In the genomic region with DNA sequence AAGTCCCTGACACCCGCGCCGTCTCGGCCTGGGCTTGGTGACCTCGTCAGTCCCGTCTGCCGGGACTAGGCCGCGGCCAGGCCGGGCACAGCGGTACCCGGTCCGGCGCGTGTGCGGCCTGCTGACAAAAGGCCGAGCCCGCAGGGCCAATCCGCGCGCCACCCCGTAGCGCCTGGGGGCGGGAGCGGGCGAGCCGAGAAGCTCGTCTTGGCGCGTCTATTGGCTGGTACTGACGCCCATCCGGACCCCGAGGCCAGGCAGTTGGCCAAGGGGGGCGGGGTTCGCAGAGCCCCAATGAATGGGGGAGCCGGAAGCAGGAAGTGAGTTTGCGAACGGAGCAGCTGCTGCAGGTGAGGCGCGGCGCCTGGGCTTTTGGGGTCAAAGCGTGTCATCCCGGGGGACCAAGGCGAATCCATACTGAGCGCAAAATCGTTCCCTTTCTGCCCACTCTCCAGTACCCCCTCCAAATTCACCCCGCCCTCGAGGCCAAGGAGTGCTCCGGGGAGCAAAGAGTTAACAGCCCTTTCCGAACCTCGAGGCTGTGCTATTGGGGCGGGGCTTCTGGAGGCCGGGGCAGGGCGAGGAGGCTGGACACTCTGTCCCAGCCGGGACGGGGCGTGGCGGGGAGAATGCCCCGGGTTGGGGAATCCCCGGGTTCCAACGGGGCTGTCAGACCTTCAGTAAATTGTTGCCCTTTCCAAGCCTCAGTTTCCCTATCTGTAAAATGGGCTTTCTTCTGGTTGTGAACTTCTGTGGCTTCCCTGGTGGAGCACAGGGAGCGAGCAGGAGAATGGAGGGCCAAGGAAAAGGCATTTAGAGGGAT, we compare ENCODE assay signal across 1 cellular context.
TF ChIP-seq lines count a peak whose summit lies in the region.

A gene with protein sequence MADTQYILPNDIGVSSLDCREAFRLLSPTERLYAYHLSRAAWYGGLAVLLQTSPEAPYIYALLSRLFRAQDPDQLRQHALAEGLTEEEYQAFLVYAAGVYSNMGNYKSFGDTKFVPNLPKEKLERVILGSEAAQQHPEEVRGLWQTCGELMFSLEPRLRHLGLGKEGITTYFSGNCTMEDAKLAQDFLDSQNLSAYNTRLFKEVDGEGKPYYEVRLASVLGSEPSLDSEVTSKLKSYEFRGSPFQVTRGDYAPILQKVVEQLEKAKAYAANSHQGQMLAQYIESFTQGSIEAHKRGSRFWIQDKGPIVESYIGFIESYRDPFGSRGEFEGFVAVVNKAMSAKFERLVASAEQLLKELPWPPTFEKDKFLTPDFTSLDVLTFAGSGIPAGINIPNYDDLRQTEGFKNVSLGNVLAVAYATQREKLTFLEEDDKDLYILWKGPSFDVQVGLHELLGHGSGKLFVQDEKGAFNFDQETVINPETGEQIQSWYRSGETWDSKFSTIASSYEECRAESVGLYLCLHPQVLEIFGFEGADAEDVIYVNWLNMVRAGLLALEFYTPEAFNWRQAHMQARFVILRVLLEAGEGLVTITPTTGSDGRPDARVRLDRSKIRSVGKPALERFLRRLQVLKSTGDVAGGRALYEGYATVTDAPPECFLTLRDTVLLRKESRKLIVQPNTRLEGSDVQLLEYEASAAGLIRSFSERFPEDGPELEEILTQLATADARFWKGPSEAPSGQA (plus strand): TSS at position 319 of the 823 bp plus-strand sequence. CDS start 1,767 bp downstream, outside the sequence.

TF ChIP-seq in K562, 482 proteins besides CTCF, POLR2A, EP300 and RAD21 (continued from another document and continues in another):
- TF ChIP-seq NFE2L1 (tag; IDR thresholded peaks at IDR 0.05; ENCODE audit: borderline replicate concordance, low read depth): no peak
- TF ChIP-seq HCFC1 (IDR thresholded peaks at IDR 0.05; ENCODE audit: low read depth, low read length): no peak; the same call in 1 of the 2 replicates
- 0 out of 2 replicates have a peak, but pooled peaks have one; percentile 45 for TF ChIP-seq CC2D1A (IDR thresholded peaks at IDR 0.05)
- TF ChIP-seq ZBTB7A (IDR thresholded peaks at IDR 0.05; ENCODE audit: borderline replicate concordance, control insufficient read depth, low read depth, low read length): no peak; the same call in 1 of the 2 replicates
- TF ChIP-seq POLR3A (IDR thresholded peaks at IDR 0.05; ENCODE audit: borderline replicate concordance, extremely low read depth, insufficient read depth, insufficient read length): no peak
- peak; percentile 69 for TF ChIP-seq CREB1 (IDR thresholded peaks at IDR 0.05)
- TF ChIP-seq CREB1 (CRISPR knock-in tag; IDR thresholded peaks at IDR 0.05): peak; percentile 74
- TF ChIP-seq ZNF699 (CRISPR knock-in tag; IDR thresholded peaks at IDR 0.05; ENCODE audit: insufficient replicate concordance): no peak
- TF ChIP-seq THRAP3 (IDR thresholded peaks at IDR 0.05; ENCODE audit: borderline replicate concordance): no peak
- no peak for TF ChIP-seq ZNF707 (CRISPR knock-in tag; conservative IDR thresholded peaks at IDR 0.05)
- TF ChIP-seq, protein P1, sequence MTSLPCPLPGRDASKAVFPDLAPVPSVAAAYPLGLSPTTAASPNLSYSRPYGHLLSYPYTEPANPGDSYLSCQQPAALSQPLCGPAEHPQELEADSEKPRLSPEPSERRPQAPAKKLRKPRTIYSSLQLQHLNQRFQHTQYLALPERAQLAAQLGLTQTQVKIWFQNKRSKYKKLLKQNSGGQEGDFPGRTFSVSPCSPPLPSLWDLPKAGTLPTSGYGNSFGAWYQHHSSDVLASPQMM (CRISPR knock-in tag; IDR thresholded peaks at IDR 0.05): no peak
- TF ChIP-seq NCOA6 (IDR thresholded peaks at IDR 0.05): no peak
- TF ChIP-seq GATA2 (CRISPR knock-in tag; IDR thresholded peaks at IDR 0.05): no peak
- TF ChIP-seq E2F3 (CRISPR knock-in tag; IDR thresholded peaks at IDR 0.05): no peak
- TF ChIP-seq, protein P2, sequence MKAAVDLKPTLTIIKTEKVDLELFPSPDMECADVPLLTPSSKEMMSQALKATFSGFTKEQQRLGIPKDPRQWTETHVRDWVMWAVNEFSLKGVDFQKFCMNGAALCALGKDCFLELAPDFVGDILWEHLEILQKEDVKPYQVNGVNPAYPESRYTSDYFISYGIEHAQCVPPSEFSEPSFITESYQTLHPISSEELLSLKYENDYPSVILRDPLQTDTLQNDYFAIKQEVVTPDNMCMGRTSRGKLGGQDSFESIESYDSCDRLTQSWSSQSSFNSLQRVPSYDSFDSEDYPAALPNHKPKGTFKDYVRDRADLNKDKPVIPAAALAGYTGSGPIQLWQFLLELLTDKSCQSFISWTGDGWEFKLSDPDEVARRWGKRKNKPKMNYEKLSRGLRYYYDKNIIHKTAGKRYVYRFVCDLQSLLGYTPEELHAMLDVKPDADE (conservative IDR thresholded peaks at IDR 0.05; ENCODE audit: control insufficient read depth, low read depth, low read length): peak; percentile 66
- TF ChIP-seq, protein P3, sequence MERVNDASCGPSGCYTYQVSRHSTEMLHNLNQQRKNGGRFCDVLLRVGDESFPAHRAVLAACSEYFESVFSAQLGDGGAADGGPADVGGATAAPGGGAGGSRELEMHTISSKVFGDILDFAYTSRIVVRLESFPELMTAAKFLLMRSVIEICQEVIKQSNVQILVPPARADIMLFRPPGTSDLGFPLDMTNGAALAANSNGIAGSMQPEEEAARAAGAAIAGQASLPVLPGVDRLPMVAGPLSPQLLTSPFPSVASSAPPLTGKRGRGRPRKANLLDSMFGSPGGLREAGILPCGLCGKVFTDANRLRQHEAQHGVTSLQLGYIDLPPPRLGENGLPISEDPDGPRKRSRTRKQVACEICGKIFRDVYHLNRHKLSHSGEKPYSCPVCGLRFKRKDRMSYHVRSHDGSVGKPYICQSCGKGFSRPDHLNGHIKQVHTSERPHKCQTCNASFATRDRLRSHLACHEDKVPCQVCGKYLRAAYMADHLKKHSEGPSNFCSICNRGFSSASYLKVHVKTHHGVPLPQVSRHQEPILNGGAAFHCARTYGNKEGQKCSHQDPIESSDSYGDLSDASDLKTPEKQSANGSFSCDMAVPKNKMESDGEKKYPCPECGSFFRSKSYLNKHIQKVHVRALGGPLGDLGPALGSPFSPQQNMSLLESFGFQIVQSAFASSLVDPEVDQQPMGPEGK (CRISPR knock-in tag; IDR thresholded peaks at IDR 0.05; ENCODE audit: borderline replicate concordance): no peak
- no peak for TF ChIP-seq ZNF212 (CRISPR knock-in tag; IDR thresholded peaks at IDR 0.05)
- TF ChIP-seq, protein P4, sequence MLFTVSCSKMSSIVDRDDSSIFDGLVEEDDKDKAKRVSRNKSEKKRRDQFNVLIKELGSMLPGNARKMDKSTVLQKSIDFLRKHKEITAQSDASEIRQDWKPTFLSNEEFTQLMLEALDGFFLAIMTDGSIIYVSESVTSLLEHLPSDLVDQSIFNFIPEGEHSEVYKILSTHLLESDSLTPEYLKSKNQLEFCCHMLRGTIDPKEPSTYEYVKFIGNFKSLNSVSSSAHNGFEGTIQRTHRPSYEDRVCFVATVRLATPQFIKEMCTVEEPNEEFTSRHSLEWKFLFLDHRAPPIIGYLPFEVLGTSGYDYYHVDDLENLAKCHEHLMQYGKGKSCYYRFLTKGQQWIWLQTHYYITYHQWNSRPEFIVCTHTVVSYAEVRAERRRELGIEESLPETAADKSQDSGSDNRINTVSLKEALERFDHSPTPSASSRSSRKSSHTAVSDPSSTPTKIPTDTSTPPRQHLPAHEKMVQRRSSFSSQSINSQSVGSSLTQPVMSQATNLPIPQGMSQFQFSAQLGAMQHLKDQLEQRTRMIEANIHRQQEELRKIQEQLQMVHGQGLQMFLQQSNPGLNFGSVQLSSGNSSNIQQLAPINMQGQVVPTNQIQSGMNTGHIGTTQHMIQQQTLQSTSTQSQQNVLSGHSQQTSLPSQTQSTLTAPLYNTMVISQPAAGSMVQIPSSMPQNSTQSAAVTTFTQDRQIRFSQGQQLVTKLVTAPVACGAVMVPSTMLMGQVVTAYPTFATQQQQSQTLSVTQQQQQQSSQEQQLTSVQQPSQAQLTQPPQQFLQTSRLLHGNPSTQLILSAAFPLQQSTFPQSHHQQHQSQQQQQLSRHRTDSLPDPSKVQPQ (CRISPR knock-in tag; IDR thresholded peaks at IDR 0.05; ENCODE audit: borderline replicate concordance): no peak
- TF ChIP-seq RBM39 (optimal IDR thresholded peaks at IDR 0.05; ENCODE audit: low read depth, low read length): no peak
- TF ChIP-seq MYC (IDR thresholded peaks at IDR 0.05; ENCODE audit: low read depth, low read length): peak; percentile 91
- no peak for TF ChIP-seq MYC (CRISPR knock-in tag; IDR thresholded peaks at IDR 0.05; ENCODE audit: borderline replicate concordance, low read depth)
- TF ChIP-seq, protein P5, sequence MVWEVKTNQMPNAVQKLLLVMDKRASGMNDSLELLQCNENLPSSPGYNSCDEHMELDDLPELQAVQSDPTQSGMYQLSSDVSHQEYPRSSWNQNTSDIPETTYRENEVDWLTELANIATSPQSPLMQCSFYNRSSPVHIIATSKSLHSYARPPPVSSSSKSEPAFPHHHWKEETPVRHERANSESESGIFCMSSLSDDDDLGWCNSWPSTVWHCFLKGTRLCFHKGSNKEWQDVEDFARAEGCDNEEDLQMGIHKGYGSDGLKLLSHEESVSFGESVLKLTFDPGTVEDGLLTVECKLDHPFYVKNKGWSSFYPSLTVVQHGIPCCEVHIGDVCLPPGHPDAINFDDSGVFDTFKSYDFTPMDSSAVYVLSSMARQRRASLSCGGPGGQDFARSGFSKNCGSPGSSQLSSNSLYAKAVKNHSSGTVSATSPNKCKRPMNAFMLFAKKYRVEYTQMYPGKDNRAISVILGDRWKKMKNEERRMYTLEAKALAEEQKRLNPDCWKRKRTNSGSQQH (CRISPR knock-in tag; IDR thresholded peaks at IDR 0.05): peak; percentile 93
- peak; percentile 50; the same call in 1 of the 2 replicates for TF ChIP-seq NCOA1 (IDR thresholded peaks at IDR 0.05; ENCODE audit: low read depth)
- TF ChIP-seq NBN (IDR thresholded peaks at IDR 0.05; ENCODE audit: low read depth): 0 out of 2 replicates have a peak, but pooled peaks have one; percentile 33
- peak; percentile 87 for TF ChIP-seq CHD4 (IDR thresholded peaks at IDR 0.05; ENCODE audit: insufficient read depth, insufficient replicate concordance, low read depth, low read length, poor library complexity, severe bottlenecking)
- TF ChIP-seq ZBTB8A (IDR thresholded peaks at IDR 0.05; ENCODE audit: partially characterized antibody): no peak
- TF ChIP-seq, protein P6, sequence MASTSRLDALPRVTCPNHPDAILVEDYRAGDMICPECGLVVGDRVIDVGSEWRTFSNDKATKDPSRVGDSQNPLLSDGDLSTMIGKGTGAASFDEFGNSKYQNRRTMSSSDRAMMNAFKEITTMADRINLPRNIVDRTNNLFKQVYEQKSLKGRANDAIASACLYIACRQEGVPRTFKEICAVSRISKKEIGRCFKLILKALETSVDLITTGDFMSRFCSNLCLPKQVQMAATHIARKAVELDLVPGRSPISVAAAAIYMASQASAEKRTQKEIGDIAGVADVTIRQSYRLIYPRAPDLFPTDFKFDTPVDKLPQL (IDR thresholded peaks at IDR 0.05; ENCODE audit: extremely low read depth, insufficient read length): no peak
- peak; percentile 77 for TF ChIP-seq CCNT2 (IDR thresholded peaks at IDR 0.05; ENCODE audit: borderline replicate concordance, extremely low read depth, insufficient read length, low read depth, low read length)
- TF ChIP-seq, protein P7, sequence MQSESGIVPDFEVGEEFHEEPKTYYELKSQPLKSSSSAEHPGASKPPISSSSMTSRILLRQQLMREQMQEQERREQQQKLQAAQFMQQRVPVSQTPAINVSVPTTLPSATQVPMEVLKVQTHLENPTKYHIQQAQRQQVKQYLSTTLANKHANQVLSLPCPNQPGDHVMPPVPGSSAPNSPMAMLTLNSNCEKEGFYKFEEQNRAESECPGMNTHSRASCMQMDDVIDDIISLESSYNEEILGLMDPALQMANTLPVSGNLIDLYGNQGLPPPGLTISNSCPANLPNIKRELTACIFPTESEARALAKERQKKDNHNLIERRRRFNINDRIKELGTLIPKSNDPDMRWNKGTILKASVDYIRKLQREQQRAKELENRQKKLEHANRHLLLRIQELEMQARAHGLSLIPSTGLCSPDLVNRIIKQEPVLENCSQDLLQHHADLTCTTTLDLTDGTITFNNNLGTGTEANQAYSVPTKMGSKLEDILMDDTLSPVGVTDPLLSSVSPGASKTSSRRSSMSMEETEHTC (IDR thresholded peaks at IDR 0.05): peak; percentile 8
- peak; percentile 80 for TF ChIP-seq ASH1L (IDR thresholded peaks at IDR 0.05; ENCODE audit: borderline replicate concordance, low read depth, partially characterized antibody)
- TF ChIP-seq ZNF224 (CRISPR knock-in tag; IDR thresholded peaks at IDR 0.05): no peak
- peak; percentile 48 for TF ChIP-seq TCF3 (CRISPR knock-in tag; IDR thresholded peaks at IDR 0.05)
- no peak for TF ChIP-seq NCOA2 (IDR thresholded peaks at IDR 0.05; ENCODE audit: partially characterized antibody in 2 of 2)
- TF ChIP-seq, protein P8, sequence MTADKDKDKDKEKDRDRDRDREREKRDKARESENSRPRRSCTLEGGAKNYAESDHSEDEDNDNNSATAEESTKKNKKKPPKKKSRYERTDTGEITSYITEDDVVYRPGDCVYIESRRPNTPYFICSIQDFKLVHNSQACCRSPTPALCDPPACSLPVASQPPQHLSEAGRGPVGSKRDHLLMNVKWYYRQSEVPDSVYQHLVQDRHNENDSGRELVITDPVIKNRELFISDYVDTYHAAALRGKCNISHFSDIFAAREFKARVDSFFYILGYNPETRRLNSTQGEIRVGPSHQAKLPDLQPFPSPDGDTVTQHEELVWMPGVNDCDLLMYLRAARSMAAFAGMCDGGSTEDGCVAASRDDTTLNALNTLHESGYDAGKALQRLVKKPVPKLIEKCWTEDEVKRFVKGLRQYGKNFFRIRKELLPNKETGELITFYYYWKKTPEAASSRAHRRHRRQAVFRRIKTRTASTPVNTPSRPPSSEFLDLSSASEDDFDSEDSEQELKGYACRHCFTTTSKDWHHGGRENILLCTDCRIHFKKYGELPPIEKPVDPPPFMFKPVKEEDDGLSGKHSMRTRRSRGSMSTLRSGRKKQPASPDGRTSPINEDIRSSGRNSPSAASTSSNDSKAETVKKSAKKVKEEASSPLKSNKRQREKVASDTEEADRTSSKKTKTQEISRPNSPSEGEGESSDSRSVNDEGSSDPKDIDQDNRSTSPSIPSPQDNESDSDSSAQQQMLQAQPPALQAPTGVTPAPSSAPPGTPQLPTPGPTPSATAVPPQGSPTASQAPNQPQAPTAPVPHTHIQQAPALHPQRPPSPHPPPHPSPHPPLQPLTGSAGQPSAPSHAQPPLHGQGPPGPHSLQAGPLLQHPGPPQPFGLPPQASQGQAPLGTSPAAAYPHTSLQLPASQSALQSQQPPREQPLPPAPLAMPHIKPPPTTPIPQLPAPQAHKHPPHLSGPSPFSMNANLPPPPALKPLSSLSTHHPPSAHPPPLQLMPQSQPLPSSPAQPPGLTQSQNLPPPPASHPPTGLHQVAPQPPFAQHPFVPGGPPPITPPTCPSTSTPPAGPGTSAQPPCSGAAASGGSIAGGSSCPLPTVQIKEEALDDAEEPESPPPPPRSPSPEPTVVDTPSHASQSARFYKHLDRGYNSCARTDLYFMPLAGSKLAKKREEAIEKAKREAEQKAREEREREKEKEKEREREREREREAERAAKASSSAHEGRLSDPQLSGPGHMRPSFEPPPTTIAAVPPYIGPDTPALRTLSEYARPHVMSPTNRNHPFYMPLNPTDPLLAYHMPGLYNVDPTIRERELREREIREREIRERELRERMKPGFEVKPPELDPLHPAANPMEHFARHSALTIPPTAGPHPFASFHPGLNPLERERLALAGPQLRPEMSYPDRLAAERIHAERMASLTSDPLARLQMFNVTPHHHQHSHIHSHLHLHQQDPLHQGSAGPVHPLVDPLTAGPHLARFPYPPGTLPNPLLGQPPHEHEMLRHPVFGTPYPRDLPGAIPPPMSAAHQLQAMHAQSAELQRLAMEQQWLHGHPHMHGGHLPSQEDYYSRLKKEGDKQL (CRISPR knock-in tag; IDR thresholded peaks at IDR 0.05; ENCODE audit: borderline replicate concordance): no peak
- TF ChIP-seq SAFB2 (IDR thresholded peaks at IDR 0.05; ENCODE audit: borderline replicate concordance, low read depth, low read length, severe bottlenecking): no peak
- no peak for TF ChIP-seq DIDO1 (tag; IDR thresholded peaks at IDR 0.05; ENCODE audit: low read depth)
- no peak for TF ChIP-seq ZFP30 (CRISPR knock-in tag; IDR thresholded peaks at IDR 0.05; ENCODE audit: borderline replicate concordance)
- TF ChIP-seq TRIM24 (IDR thresholded peaks at IDR 0.05): no peak
- TF ChIP-seq FUS (optimal IDR thresholded peaks at IDR 0.05; ENCODE audit: low read depth, low read length): peak; percentile 53
